In the genomic region with DNA sequence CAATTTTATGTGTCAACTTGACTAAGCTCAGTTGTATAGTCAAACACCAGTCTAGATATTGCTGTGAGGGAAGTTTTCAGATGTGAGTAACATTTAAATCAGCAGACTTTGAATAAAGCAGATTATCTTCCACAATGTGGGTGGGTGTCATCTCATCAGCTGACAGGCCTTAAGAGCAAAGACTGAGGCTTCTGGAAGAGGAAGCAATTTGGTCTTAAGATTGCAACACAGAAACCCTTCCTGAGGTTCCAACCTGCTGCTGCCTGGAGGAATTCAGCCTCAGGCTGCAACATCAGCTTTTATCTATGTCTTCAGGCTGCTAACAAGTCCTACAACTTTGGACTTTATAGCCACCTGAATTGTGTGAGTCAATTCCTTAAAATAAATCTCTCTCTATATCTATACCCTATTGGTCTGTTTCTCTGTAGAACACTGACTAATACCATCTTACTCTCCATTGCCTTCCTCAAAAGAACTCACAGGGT, we compare ENCODE assay signal across 1 cellular context.
TF ChIP-seq lines count a peak whose summit lies in the region.

No MANE protein-coding gene starts in this region.

TF ChIP-seq in HepG2, 621 proteins besides CTCF, POLR2A, EP300 and RAD21 (continued from another document):
- TF ChIP-seq, protein P1, sequence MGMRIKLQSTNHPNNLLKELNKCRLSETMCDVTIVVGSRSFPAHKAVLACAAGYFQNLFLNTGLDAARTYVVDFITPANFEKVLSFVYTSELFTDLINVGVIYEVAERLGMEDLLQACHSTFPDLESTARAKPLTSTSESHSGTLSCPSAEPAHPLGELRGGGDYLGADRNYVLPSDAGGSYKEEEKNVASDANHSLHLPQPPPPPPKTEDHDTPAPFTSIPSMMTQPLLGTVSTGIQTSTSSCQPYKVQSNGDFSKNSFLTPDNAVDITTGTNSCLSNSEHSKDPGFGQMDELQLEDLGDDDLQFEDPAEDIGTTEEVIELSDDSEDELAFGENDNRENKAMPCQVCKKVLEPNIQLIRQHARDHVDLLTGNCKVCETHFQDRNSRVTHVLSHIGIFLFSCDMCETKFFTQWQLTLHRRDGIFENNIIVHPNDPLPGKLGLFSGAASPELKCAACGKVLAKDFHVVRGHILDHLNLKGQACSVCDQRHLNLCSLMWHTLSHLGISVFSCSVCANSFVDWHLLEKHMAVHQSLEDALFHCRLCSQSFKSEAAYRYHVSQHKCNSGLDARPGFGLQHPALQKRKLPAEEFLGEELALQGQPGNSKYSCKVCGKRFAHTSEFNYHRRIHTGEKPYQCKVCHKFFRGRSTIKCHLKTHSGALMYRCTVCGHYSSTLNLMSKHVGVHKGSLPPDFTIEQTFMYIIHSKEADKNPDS (CRISPR knock-in tag; IDR thresholded peaks at IDR 0.05), result no peak
- TF ChIP-seq RXRA (CRISPR knock-in tag; IDR thresholded peaks at IDR 0.05) (no peak), NR2F1 (CRISPR knock-in tag; IDR thresholded peaks at IDR 0.05) (no peak)
- TF ChIP-seq, protein P2, sequence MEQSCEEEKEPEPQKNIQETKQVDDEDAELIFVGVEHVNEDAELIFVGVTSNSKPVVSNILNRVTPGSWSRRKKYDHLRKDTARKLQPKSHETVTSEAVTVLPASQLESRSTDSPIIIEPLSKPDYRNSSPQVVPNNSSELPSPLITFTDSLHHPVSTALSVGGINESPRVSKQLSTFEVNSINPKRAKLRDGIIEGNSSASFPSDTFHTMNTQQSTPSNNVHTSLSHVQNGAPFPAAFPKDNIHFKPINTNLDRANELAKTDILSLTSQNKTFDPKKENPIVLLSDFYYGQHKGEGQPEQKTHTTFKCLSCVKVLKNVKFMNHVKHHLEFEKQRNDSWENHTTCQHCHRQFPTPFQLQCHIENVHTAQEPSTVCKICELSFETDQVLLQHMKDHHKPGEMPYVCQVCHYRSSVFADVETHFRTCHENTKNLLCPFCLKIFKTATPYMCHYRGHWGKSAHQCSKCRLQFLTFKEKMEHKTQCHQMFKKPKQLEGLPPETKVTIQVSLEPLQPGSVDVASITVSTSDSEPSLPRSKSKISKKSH (CRISPR knock-in tag; IDR thresholded peaks at IDR 0.05; ENCODE audit: borderline replicate concordance), result no peak
TF ChIP-seq in HepG2: peak in this region for 0.
